17 cellular contexts compared by ENCODE assay signal in genomic region chr15:47473857-47474256, GRCh38.
A peak's percentile ranks its signal among the peaks of the same experiment; 100 is the strongest.
DNase-seq lines count a peak whose midpoint lies in the region; ATAC-seq, FAIRE-seq and TF ChIP-seq lines count a peak whose summit lies in the region.
"Had no signal": no experiment of that assay in that cellular context is flagged by ENCODE, and none has a peak within 500 bp of the region (broad histone marks: within the 10 kb centered on the region; RNA-seq: fewer than 3 reads in every experiment).

No MANE protein-coding gene starts in this region.

- TF ChIP-seq CTCF in endothelial cell of umbilical vein (IDR thresholded peaks at IDR 0.05; ENCODE audit: extremely low read depth in 1 of 2, insufficient read depth in 1 of 2, low read depth in 1 of 2, low read length in 2 of 2) (no peak), right lobe of liver (IDR thresholded peaks at IDR 0.05) (no peak)

- H3K27me3 ChIP-seq in MG63: no peaks in the 10 kb centered on the region
- no peaks in the 10 kb centered on the region for H3K27me3 ChIP-seq in endothelial cell of umbilical vein (ENCODE audit: control insufficient read depth in 2 of 2, insufficient read depth in 2 of 2, low read length in 2 of 2)
- H3K27me3 ChIP-seq in right lobe of liver: no peaks in the 10 kb centered on the region
- H3K27me3 ChIP-seq: BLaER1 treated with 17β-estradiol and CSF1 and Interleukin-3, amounts not matched to agents 10 nM and 100 nM; brain microvascular endothelial cell had no signal

- FAIRE-seq in endothelial cell of umbilical vein (lab: Jason Lieb, UNC): no peak
- FAIRE-seq: GM18507 had no signal

- no peak overlapping the region for H3K4me2 ChIP-seq in endothelial cell of umbilical vein (ENCODE audit: insufficient read depth, low read length)
- H3K4me2 ChIP-seq: BLaER1 treated with 17β-estradiol and CSF1 and Interleukin-3, amounts not matched to agents 10 nM and 100 nM had no signal

- H3K4me3 ChIP-seq in MG63: no peak overlapping the region
- H3K4me3 ChIP-seq in endothelial cell of umbilical vein (replicated peaks in 1 of 3; ENCODE audit: insufficient read depth in 1 of 3, low read depth in 1 of 3, low read length in 3 of 3): no peak overlapping the region
- no peak overlapping the region for H3K4me3 ChIP-seq in right lobe of liver
- H3K4me3 ChIP-seq in skeletal muscle cell (ENCODE audit: low read depth, low read length): no peak overlapping the region
- H3K4me3 ChIP-seq: BLaER1 treated with 17β-estradiol and CSF1 and Interleukin-3, amounts not matched to agents 10 nM and 100 nM had no signal

- ATAC-seq in right lobe of liver (peak; percentile 24 to 79 (median 54)), GM18858 (IDR thresholded peaks at IDR 0.05; ENCODE audit: unreplicated experiment) (no peak)
- ATAC-seq: stimulated activated effector memory CD8-positive, alpha-beta T cell treated with anti-CD3 and anti-CD28 coated beads, Interleukin-12 subunit alpha, Interleukin-12 subunit beta, amount 100 ng/mL, for 72 hours had no signal

- no peaks in the 10 kb centered on the region for H3K36me3 ChIP-seq in MG63
- H3K36me3 ChIP-seq in endothelial cell of umbilical vein (ENCODE audit: control insufficient read depth in 2 of 2, extremely low read depth in 1 of 2, insufficient read depth in 2 of 2, low read length in 2 of 2): no peaks in the 10 kb centered on the region
- H3K36me3 ChIP-seq in right lobe of liver: no peaks in the 10 kb centered on the region
- H3K36me3 ChIP-seq: BLaER1 treated with 17β-estradiol and CSF1 and Interleukin-3, amounts not matched to agents 10 nM and 100 nM; brain microvascular endothelial cell had no signal

- DNase-seq in MG63 (peak; percentile 88), endothelial cell of umbilical vein (ENCODE audit: low read depth, low spot score) (peak; percentile 91), right lobe of liver (peak in 2 of 3 donors; percentile 19 to 45), skeletal muscle cell (ENCODE audit: low read depth) (peak; percentile 61), NCI-H2029 (lab: John Stamatoyannopoulos, UW) (no peak), islet precursor cell (no peak), HuH-7.5 (ENCODE audit: low spot score) (no peak)
- DNase-seq: activated B cell treated with CpG ODN at 0.5 μM for 24 hours; activated T-cell treated with anti-CD3 and anti-CD28 coated beads, Interleukin-2, amount 50 U/mL, for 1 hour; brain microvascular endothelial cell; EL; NCI-H1694; stimulated activated CD4-positive, alpha-beta T cell treated with anti-CD3 and anti-CD28 coated beads, Interleukin-1b, Interleukin-23, amount 100 ng/mL, for 48 hours had no signal

- TF ChIP-seq POLR2A in endothelial cell of umbilical vein (IDR thresholded peaks at IDR 0.05; ENCODE audit: low read depth, low read length) (no peak), right lobe of liver (IDR thresholded peaks at IDR 0.05) (no peak)

- H3K4me1 ChIP-seq in endothelial cell of umbilical vein (ENCODE audit: control insufficient read depth, extremely low read depth, insufficient read depth, low read length) (peaks cover 9% of the 10 kb centered on the region), right lobe of liver (no peaks in the 10 kb centered on the region)
- H3K4me1 ChIP-seq: BLaER1 treated with 17β-estradiol and CSF1 and Interleukin-3, amounts not matched to agents 10 nM and 100 nM had no signal

- no peaks in the 10 kb centered on the region for H4K20me1 ChIP-seq in endothelial cell of umbilical vein (replicated peaks; ENCODE audit: control insufficient read depth, extremely low read depth, insufficient read depth, low read length)
- H4K20me1 ChIP-seq: BLaER1 treated with 17β-estradiol and CSF1 and Interleukin-3, amounts not matched to agents 10 nM and 100 nM had no signal

- H3K9ac ChIP-seq in endothelial cell of umbilical vein (replicated peaks; ENCODE audit: extremely low read depth, insufficient read depth, low read length): no peak overlapping the region
- H3K9ac ChIP-seq: BLaER1 treated with 17β-estradiol and CSF1 and Interleukin-3, amounts not matched to agents 10 nM and 100 nM had no signal

- POLR2A ChIA-PET in endothelial cell of umbilical vein (lab: Charles Lee): no interaction called here

- no peaks in the 10 kb centered on the region for H3K9me1 ChIP-seq in endothelial cell of umbilical vein (replicated peaks; ENCODE audit: control insufficient read depth, extremely low read depth, insufficient read depth, low read length)

- H3K9me3 ChIP-seq in MG63: no peaks in the 10 kb centered on the region
- no peaks in the 10 kb centered on the region for H3K9me3 ChIP-seq in endothelial cell of umbilical vein (replicated peaks; ENCODE audit: control insufficient read depth, insufficient read depth, low read length)
- no peaks in the 10 kb centered on the region for H3K9me3 ChIP-seq in right lobe of liver

- CTCF ChIA-PET in endothelial cell of umbilical vein (lab: Charles Lee): interaction anchor here (1.1 kb wide), 2 partner anchors 44 to 278 kb away, joined by 3 to 4 read pairs; no protein-coding TSS in a partner anchor

- no TSS peak for BruUV-seq in endothelial cell of umbilical vein (replicated peaks; lab: Mats Ljungman, UMichigan)

- H3K27ac ChIP-seq in endothelial cell of umbilical vein (ENCODE audit: insufficient read depth, low read depth, low read length) (no peak overlapping the region), right lobe of liver (no peak overlapping the region)
- H3K27ac ChIP-seq: BLaER1 treated with 17β-estradiol and CSF1 and Interleukin-3, amounts not matched to agents 10 nM and 100 nM; brain microvascular endothelial cell had no signal

- H2AFZ ChIP-seq in endothelial cell of umbilical vein (ENCODE audit: low read depth, low read length): no peak overlapping the region

- WGBS in right lobe of liver (ENCODE audit: insufficient coverage, low coverage, low lambda C conversion rate, missing lambda C conversion rate): 38% methylated on average over 4 of the region's 4 CpGs

- intact Hi-C loops in endothelial cell of umbilical vein (cut with micrococcal nuclease): loop anchor here (5.0 kb wide), 1 partner anchor 138 kb away; no protein-coding TSS in a partner anchor
- intact Hi-C loops in right lobe of liver (cut with DNase I): no loop called here

- H3K79me2 ChIP-seq in endothelial cell of umbilical vein (ENCODE audit: control insufficient read depth, insufficient read depth, low read length): no peaks in the 10 kb centered on the region

- dilution Hi-C loops in endothelial cell of umbilical vein (cut with MboI; ENCODE audit: extremely low pct_ligation_motif_present, low sequenced_read_pairs): no loop called here

TF ChIP-seq in endothelial cell of umbilical vein, 7 proteins besides CTCF, POLR2A, EP300 and RAD21:
- no peak for TF ChIP-seq GATA2 (IDR thresholded peaks at IDR 0.05; ENCODE audit: insufficient read depth, insufficient read length, low read depth, low read length)
- TF ChIP-seq POLR2AphosphoS5 (IDR thresholded peaks at IDR 0.05; ENCODE audit: insufficient read depth, low read depth, low read length): no peak
- TF ChIP-seq, protein P1, sequence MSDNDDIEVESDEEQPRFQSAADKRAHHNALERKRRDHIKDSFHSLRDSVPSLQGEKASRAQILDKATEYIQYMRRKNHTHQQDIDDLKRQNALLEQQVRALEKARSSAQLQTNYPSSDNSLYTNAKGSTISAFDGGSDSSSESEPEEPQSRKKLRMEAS (IDR thresholded peaks at IDR 0.05; ENCODE audit: insufficient read depth, insufficient read length): no peak
- no peak for TF ChIP-seq MYC (IDR thresholded peaks at IDR 0.05; ENCODE audit: low read depth, low read length)

Comparison
In these comparisons a context has a peak if more than half of its experiments do, and no peak if none do; other contexts are left out.
1. DNase-seq: peak in MG63 (single experiment), endothelial cell of umbilical vein (single experiment), right lobe of liver (2 of 3) and skeletal muscle cell (single experiment); none in NCI-H2029 (single experiment), islet precursor cell (single experiment) and HuH-7.5 (single experiment).